ENCODE assay signal across 36 cellular contexts in the genomic region with DNA sequence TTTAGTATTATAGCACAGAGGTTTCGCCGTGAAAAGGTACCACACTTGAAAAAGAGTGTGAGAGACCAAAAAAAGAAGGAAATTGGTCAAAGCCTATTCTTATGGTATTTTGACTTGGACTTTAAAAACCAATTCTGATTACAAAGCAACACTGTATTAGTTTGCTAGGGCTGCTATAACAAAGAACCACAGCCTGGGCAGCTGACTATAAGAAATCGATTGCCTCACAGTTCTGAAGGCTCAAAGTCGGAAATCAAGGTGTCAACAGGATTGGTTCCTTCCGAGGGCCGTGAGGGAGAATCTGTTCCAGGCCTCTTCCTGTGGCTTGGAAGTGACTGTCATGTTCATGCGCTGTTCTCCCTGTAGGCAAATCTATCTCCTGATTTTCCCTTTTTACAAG. TPM values are rescaled to one million over a fixed set of nuclear protein-coding genes. Genes with fewer than 3 reads are reported as not detected.
"Had no signal": no experiment of that assay in that cellular context is flagged by ENCODE, and none has a peak within 500 bp of the region (broad histone marks: within the 10 kb centered on the region; RNA-seq: fewer than 3 reads in every experiment).

No MANE protein-coding gene starts in this region.

- H3K36me3 ChIP-seq: MG63 had no signal

- H3K27me3 ChIP-seq: MG63 had no signal

- DNase-seq: Karpas-422, Kasumi-1, MG63, MM.1S, MV-4-11, NCI-H1048, NCI-H1092, NCI-H1092 treated with DMSO at 0.1 percent for 48 hours, NCI-H1105, NCI-H1105 treated with DMSO at 0.1 percent for 48 hours, NCI-H1417, NCI-H1417 treated with DMSO at 0.1 percent for 48 hours, NCI-H1436, NCI-H1436 treated with DMSO at 0.1 percent for 48 hours, NCI-H146, NCI-H1694, NCI-H1694 treated with DMSO at 0.1 percent for 48 hours, NCI-H187, NCI-H187 treated with DMSO at 0.1 percent for 48 hours, NCI-H1930, NCI-H2029, NCI-H2029 treated with DMSO at 0.1 percent for 48 hours, NCI-H2081, NCI-H2081 treated with DMSO at 0.1 percent for 48 hours, NCI-H2107, NCI-H2171, NCI-H2171 treated with DMSO at 0.1 percent for 48 hours, NCI-H2227 treated with DMSO at 0.1 percent for 48 hours, NCI-H226, NCI-H345, NCI-H446, NCI-H446 treated with DMSO at 0.1 percent for 48 hours, NCI-H510A, NCI-H510A treated with DMSO at 0.1 percent for 48 hours had no signal

- H3K9me3 ChIP-seq: MG63 had no signal

- H3K4me3 ChIP-seq: MG63 had no signal

RNA-seq across cellular contexts. Expression of a gene that starts 17.9 kb away (rescaled TPM):
- total RNA-seq: LHCN-M2, NCI-H460 had no signal
